In the genomic region with DNA sequence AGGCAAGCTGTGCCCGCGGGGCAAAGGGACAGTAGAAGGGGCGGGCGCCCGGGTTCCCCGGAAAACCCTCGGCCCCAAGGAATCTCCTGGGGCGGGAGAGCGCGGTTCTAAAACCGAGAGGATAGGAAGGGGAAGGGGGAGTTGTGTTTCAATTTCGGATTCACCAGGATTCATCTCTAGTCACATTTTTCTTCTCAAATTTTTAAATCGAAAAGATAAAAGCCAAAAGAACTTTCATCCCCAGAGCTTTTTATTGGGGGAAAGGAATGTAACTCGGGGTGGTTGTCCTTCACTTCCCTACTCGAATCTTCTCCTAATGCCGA, we compare ENCODE assay signal across 8 cellular contexts. TPM values are rescaled to one million over a fixed set of nuclear protein-coding genes. Genes with fewer than 3 reads are reported as not detected.
A peak's percentile ranks its signal among the peaks of the same experiment; 100 is the strongest.
DNase-seq lines count a peak whose midpoint lies in the region; ATAC-seq and TF ChIP-seq lines count a peak whose summit lies in the region.

No MANE protein-coding gene starts in this region.

- no peak overlapping the region for H4K5ac ChIP-seq in H9 (ENCODE audit: insufficient read length, low read depth, low read length)

- H3K27me3 ChIP-seq in H9 (ENCODE audit: insufficient read depth, low read length): peaks cover 35% of the 10 kb centered on the region; the same call in 1 of the 2 replicates

- TF ChIP-seq CTCF in H9 (conservative IDR thresholded peaks at IDR 0.05): no peak

- H3K56ac ChIP-seq in H9 (ENCODE audit: insufficient read length, low read depth, low read length): no peak overlapping the region

- H3K27ac Mint-ChIP-seq in H9: no peak overlapping the region
- H3K27ac Mint-ChIP-seq in activated CD8-positive, alpha-beta T cell treated with anti-CD3 and anti-CD28 coated beads, Interleukin-2, amount 10 ng/mL, durations not matched to agents 7 days and 5 days: no peak overlapping the region

- H3K9me3 ChIP-seq in H9 (ENCODE audit: control insufficient read depth, low read depth, low read length): no peaks in the 10 kb centered on the region

- ATAC-seq in activated CD8-positive, alpha-beta T cell treated with anti-CD3 and anti-CD28 coated beads, Interleukin-2, amount 10 ng/mL, durations not matched to agents 7 days and 5 days: no peak

- H3K79me2 ChIP-seq in H9 (ENCODE audit: insufficient read depth, low read length): no peaks in the 10 kb centered on the region

- H2BK15ac ChIP-seq in H9 (ENCODE audit: low read depth, low read length): no peak overlapping the region

- peak overlapping the region; percentile 81 for H3K4me2 ChIP-seq in H9 (ENCODE audit: insufficient read depth, insufficient read length, low read length)

- H3K27me3 Mint-ChIP-seq in H9 (ENCODE audit: low read depth): peaks cover 89% of the 10 kb centered on the region
- H3K27me3 Mint-ChIP-seq in activated CD8-positive, alpha-beta T cell treated with anti-CD3 and anti-CD28 coated beads, Interleukin-2, amount 10 ng/mL, durations not matched to agents 7 days and 5 days (ENCODE audit: low read depth): peaks cover 63% of the 10 kb centered on the region

- no peak overlapping the region for H3K4ac ChIP-seq in H9 (ENCODE audit: low read depth, low read length)

- H3K79me1 ChIP-seq in H9 (ENCODE audit: insufficient read depth, low read depth, low read length, poor library complexity, severe bottlenecking): no peaks in the 10 kb centered on the region

- peaks cover 2% of the 10 kb centered on the region; the same call in 1 of the 2 replicates for H3K4me1 ChIP-seq in H9 (ENCODE audit: insufficient read depth, low read length)

- no peak overlapping the region for H2AK5ac ChIP-seq in H9 (ENCODE audit: insufficient read length, low read length)

- no peaks in the 10 kb centered on the region for H4K20me1 ChIP-seq in H9 (ENCODE audit: control insufficient read depth, insufficient read depth, insufficient read length)

- WGBS in H9 (ENCODE audit: extremely low coverage, insufficient read length, low lambda C conversion rate): no CpG with 5 or more reads among the region's 16 CpGs

- H3T11ph ChIP-seq in H9 (ENCODE audit: low read length): no peak overlapping the region

- H3K36me3 Mint-ChIP-seq in H9 (ENCODE audit: insufficient read depth in 1 of 3, low read depth in 3 of 3): peaks cover 8 to 19% (median 10%) of the 10 kb centered on the region in 3 experiments
- H3K36me3 Mint-ChIP-seq in activated CD8-positive, alpha-beta T cell treated with anti-CD3 and anti-CD28 coated beads, Interleukin-2, amount 10 ng/mL, durations not matched to agents 7 days and 5 days (ENCODE audit: low read depth): no peaks in the 10 kb centered on the region

- H2BK5ac ChIP-seq in H9 (ENCODE audit: insufficient read length, low read length): no peak overlapping the region

- H3K9ac ChIP-seq in H9 (ENCODE audit: extremely low read depth, insufficient read length, low read length): no peak overlapping the region

- H3K23me2 ChIP-seq in H9 (ENCODE audit: insufficient read length, low read depth, low read length, poor library complexity, severe bottlenecking): peaks cover 48% of the 10 kb centered on the region

- DNase-seq in H9: no peak
- no peak for DNase-seq in activated CD8-positive, alpha-beta T cell treated with anti-CD3 and anti-CD28 coated beads, Interleukin-2, amount 10 ng/mL, durations not matched to agents 7 days and 5 days
- no peak for DNase-seq in NCI-H2196 treated with DMSO at 0.1 percent for 48 hours (lab: John Stamatoyannopoulos, UW; ENCODE audit: unreplicated experiment)
- DNase-seq in effector CD4-positive, alpha-beta T cell: no peak
- DNase-seq in NCI-H82 (lab: John Stamatoyannopoulos, UW): no peak
- no peak for DNase-seq in NCI-H2029 treated with DMSO at 0.1 percent for 48 hours (lab: John Stamatoyannopoulos, UW)

- H4K91ac ChIP-seq in H9 (ENCODE audit: insufficient read length, low read depth, low read length): no peak overlapping the region

- H3K27ac ChIP-seq in H9 (ENCODE audit: insufficient read length, low read depth, low read length) (no peak overlapping the region), skin epidermis (peak overlapping the region in 17 of 21 experiments; percentile 4 to 89 (median 78))

- H3K4me3 ChIP-seq in iPS-11a (ENCODE audit: low read depth, low read length) (peak overlapping the region; percentile 73), skin epidermis (peak overlapping the region; percentile 37 to 51 (median 40))

- no peak overlapping the region for H2BK120ac ChIP-seq in H9 (ENCODE audit: low read depth, low read length, poor library complexity, severe bottlenecking)

- no peak overlapping the region for H2AFZ ChIP-seq in H9 (ENCODE audit: low read length)

- peaks cover 36 to 52% of the 10 kb centered on the region in 2 experiments for H3K4me1 Mint-ChIP-seq in H9
- peaks cover 36% of the 10 kb centered on the region for H3K4me1 Mint-ChIP-seq in activated CD8-positive, alpha-beta T cell treated with anti-CD3 and anti-CD28 coated beads, Interleukin-2, amount 10 ng/mL, durations not matched to agents 7 days and 5 days (ENCODE audit: low read depth)

- H2BK20ac ChIP-seq in H9 (ENCODE audit: low read depth, low read length, poor library complexity, severe bottlenecking): no peak overlapping the region

- H2BK12ac ChIP-seq in H9 (ENCODE audit: insufficient read length, low read depth, low read length): no peak overlapping the region

- no peaks in the 10 kb centered on the region; a peak in 1 of 5 replicates for H3K9me3 Mint-ChIP-seq in H9
- H3K9me3 Mint-ChIP-seq in activated CD8-positive, alpha-beta T cell treated with anti-CD3 and anti-CD28 coated beads, Interleukin-2, amount 10 ng/mL, durations not matched to agents 7 days and 5 days (ENCODE audit: insufficient read depth): no peaks in the 10 kb centered on the region

- POLR2A ChIA-PET in activated CD8-positive, alpha-beta T cell treated with anti-CD3 and anti-CD28 coated beads, Interleukin-2, amount 10 ng/mL, durations not matched to agents 7 days and 5 days (lab: Charles Lee): interaction anchor here (0.6 kb wide), 1 partner anchor 13 kb away, joined by 3 read pairs; no protein-coding TSS in a partner anchor

- H4K8ac ChIP-seq in H9 (replicated peaks; ENCODE audit: insufficient read length, low read depth, low read length): no peak overlapping the region

- peak overlapping the region; percentile 84 to 93 for H3K4me3 Mint-ChIP-seq in H9
- peak overlapping the region; percentile 65 for H3K4me3 Mint-ChIP-seq in activated CD8-positive, alpha-beta T cell treated with anti-CD3 and anti-CD28 coated beads, Interleukin-2, amount 10 ng/mL, durations not matched to agents 7 days and 5 days

- CTCF ChIA-PET in activated CD8-positive, alpha-beta T cell treated with anti-CD3 and anti-CD28 coated beads, Interleukin-2, amount 10 ng/mL, durations not matched to agents 7 days and 5 days (lab: Charles Lee): no interaction called here

- no peak overlapping the region for H3K18ac ChIP-seq in H9 (ENCODE audit: insufficient read length, low read depth, low read length)

- no peak overlapping the region for H3K14ac ChIP-seq in H9 (ENCODE audit: insufficient read depth, low read length)

- no peak overlapping the region for H3K23ac ChIP-seq in H9 (ENCODE audit: insufficient read length, low read depth, low read length)

RNA-seq across cellular contexts. Expression of gene BMP4, which starts 1.4 kb away (rescaled TPM):
- total RNA-seq in H9 (2021): 12.2 and 13.6 TPM in 2 replicates
- total RNA-seq in activated CD8-positive, alpha-beta T cell treated with anti-CD3 and anti-CD28 coated beads, Interleukin-2, amount 10 ng/mL, durations not matched to agents 7 days and 5 days: not detected

Comparison
In these comparisons a context has a peak if more than half of its experiments do, and no peak if none do; other contexts are left out.
1. RNA of gene BMP4, which starts 1.4 kb away (total RNA-seq): 12.2 to 13.6 TPM in H9; not detected in activated CD8-positive, alpha-beta T cell treated with anti-CD3 and anti-CD28 coated beads, Interleukin-2, amount 10 ng/mL, durations not matched to agents 7 days and 5 days; every median in the first group is over 10 times any median in the second.